22 cellular contexts compared by ENCODE assay signal in the genomic region with DNA sequence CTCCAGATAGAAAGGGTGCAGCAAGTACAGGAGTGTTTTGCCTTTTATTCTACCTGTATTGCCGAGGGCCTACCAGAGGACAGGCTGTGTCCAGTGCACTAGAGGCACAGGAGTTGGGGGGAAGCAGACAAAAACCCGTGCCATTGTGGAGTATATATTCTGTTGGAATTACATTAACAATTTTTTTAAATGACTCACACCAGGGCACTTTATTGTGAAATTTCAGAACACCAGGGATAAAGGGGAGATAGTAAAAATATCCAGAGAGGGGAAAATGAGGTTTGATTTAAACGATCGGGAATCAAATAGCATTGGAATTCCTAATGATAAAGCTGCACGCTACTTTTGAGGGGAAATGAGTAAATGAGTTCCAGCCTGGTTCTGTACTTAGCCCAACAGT.
"Had no signal": no experiment of that assay in that cellular context is flagged by ENCODE, and none has a peak within 500 bp of the region (broad histone marks: within the 10 kb centered on the region; RNA-seq: fewer than 3 reads in every experiment).

No MANE protein-coding gene starts in this region.

- H3K4me1 ChIP-seq: breast epithelium, colonic mucosa, right lobe of liver had no signal

- H3K27ac ChIP-seq: breast epithelium, colonic mucosa, dorsolateral prefrontal cortex, neutrophil, right lobe of liver, tibial nerve had no signal

- H3K4me3 ChIP-seq: breast epithelium, colonic mucosa, dorsolateral prefrontal cortex, right lobe of liver, tibial nerve had no signal

- ATAC-seq: effector memory CD8-positive, alpha-beta T cell; left ventricle myocardium superior; right lobe of liver; T-helper 17 cell had no signal

- H3K9me3 ChIP-seq: breast epithelium, colonic mucosa, neutrophil, right lobe of liver, tibial nerve had no signal

- H3K36me3 ChIP-seq: breast epithelium, colonic mucosa, neutrophil, right lobe of liver, tibial nerve had no signal

- H3K27me3 ChIP-seq: breast epithelium, colonic mucosa, dorsolateral prefrontal cortex, neutrophil, right lobe of liver, tibial nerve had no signal

- DNase-seq: activated CD4-positive, alpha-beta memory T cell treated with anti-CD3 and anti-CD28 coated beads for 36 hours; activated CD4-positive, alpha-beta T cell treated with anti-CD3 and anti-CD28 coated beads, Interleukin-2, amount 10 ng/mL, durations not matched to agents 24 days and 14 days; activated CD4-positive, CD25-positive, alpha-beta regulatory T cell treated with anti-CD3 and anti-CD28 coated beads, Interleukin-2, amount 50 U/mL, for 72 hours; activated CD8-positive, alpha-beta memory T cell treated with anti-CD3 and anti-CD28 coated beads, Interleukin-2, amount 50 U/mL, for 4 hours; activated effector memory CD4-positive, alpha-beta T cell treated with anti-CD3 and anti-CD28 coated beads, Interleukin-2, amount 50 U/mL, for 16 hours; activated naive CD4-positive, alpha-beta T cell treated with anti-CD3 and anti-CD28 coated beads, Interleukin-2, amount 10 ng/mL, durations not matched to agents 7 days and 5 days; activated naive CD8-positive, alpha-beta T cell treated with anti-CD3 and anti-CD28 coated beads, Interleukin-2, amount 10 ng/mL, durations not matched to agents 7 days and 5 days; activated T-cell treated with anti-CD3 and anti-CD28 coated beads, Interleukin-2, amount 50 U/mL, for 1 hour; colonic mucosa; dorsolateral prefrontal cortex; effector memory CD8-positive, alpha-beta T cell; glutamatergic neuron; islet precursor cell; left ventricle myocardium superior; right lobe of liver; stimulated activated CD4-positive, alpha-beta T cell treated with anti-CD3 and anti-CD28 coated beads, Interleukin-2, amount 100 ng/mL, for 48 hours; stimulated activated naive CD4-positive, alpha-beta T cell treated with Interleukin-2 at 50 U/mL for 16 hours; T-helper 17 cell; T1000 had no signal
